In the genomic region with DNA sequence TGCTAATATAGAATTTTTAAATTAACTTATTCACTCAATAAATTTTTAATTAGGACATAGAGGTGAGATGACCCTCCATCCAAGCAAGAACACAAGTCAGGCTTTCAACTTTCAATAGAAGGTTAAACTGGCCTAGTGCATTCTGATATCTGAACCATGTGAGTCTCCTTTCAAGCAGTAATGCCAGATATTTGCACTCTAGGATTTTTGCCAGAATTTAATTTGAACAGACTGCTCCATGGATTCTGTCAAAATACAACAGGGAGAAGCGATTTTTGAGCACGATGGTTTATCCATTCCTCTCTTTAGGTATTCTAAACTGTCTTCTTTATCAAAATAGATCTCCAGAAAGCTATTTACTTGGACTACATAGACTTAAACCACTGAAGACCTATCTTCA, we compare ENCODE assay signal across 17 cellular contexts.
DNase-seq lines count a peak whose midpoint lies in the region; ATAC-seq and TF ChIP-seq lines count a peak whose summit lies in the region.
"Had no signal": no experiment of that assay in that cellular context is flagged by ENCODE, and none has a peak within 500 bp of the region (broad histone marks: within the 10 kb centered on the region; RNA-seq: fewer than 3 reads in every experiment).

No MANE protein-coding gene starts in this region.

- CTCF ChIA-PET in A673 (lab: Charles Lee), result interaction anchor here (1.1 kb wide), 1 partner anchor 211 kb away, joined by 3 read pairs; no protein-coding TSS in a partner anchor

- POLR2A ChIA-PET in A673 (lab: Charles Lee; ENCODE audit: low non-redundant PET), result no interaction called here

- no peaks in the 10 kb centered on the region for H3K27me3 ChIP-seq in A673 (replicated peaks; ENCODE audit: insufficient read depth, low read depth, low read length, poor library complexity)
- no peaks in the 10 kb centered on the region for H3K27me3 ChIP-seq in right lobe of liver
- H3K27me3 ChIP-seq in upper lobe of right lung, result no peaks in the 10 kb centered on the region
- H3K27me3 ChIP-seq: neural progenitor cell had no signal

- no peak for TF ChIP-seq CTCF in A673 (conservative IDR thresholded peaks at IDR 0.05; ENCODE audit: low read depth, low read length)
- TF ChIP-seq CTCF in LNCaP clone FGC (IDR thresholded peaks at IDR 0.05; ENCODE audit: control insufficient read depth, extremely low read depth, insufficient read depth), result no peak
- TF ChIP-seq CTCF in right lobe of liver (IDR thresholded peaks at IDR 0.05), result no peak
- TF ChIP-seq CTCF in upper lobe of right lung (IDR thresholded peaks at IDR 0.05), result no peak

- peaks cover 36% of the 10 kb centered on the region for H3K4me1 ChIP-seq in A673 (ENCODE audit: insufficient read depth, low read length, poor library complexity, severe bottlenecking)
- peaks cover 0 to 7% (median 2%) of the 10 kb centered on the region in 4 donors for H3K4me1 ChIP-seq in right lobe of liver
- no peaks in the 10 kb centered on the region for H3K4me1 ChIP-seq in upper lobe of right lung
- H3K4me1 ChIP-seq: foreskin keratinocyte had no signal

- intact Hi-C loops in A673 (cut with micrococcal nuclease; ENCODE audit: unreplicated experiment) (no loop called here), right lobe of liver (cut with DNase I) (loop anchor here in 1 of 2 donors (10.0 kb wide), 1 partner anchor 199 kb away; no protein-coding TSS in a partner anchor), upper lobe of right lung (cut with DNase I) (loop anchor here (10.0 kb wide), 1 partner anchor 239 kb away; no protein-coding TSS in a partner anchor)

- H3K27me3 Mint-ChIP-seq in stimulated activated memory B cell treated with anti-CD40 and anti-IgM and Interleukin-4, amounts not matched to agents 10 μg/mL and 1 μg/mL and 100 μg/mL, for 72 hours, result no peaks in the 10 kb centered on the region

- H3K27ac Mint-ChIP-seq in stimulated activated memory B cell treated with anti-CD40 and anti-IgM and Interleukin-4, amounts not matched to agents 10 μg/mL and 1 μg/mL and 100 μg/mL, for 72 hours, result no peak overlapping the region
- H3K27ac Mint-ChIP-seq: activated naive CD4-positive, alpha-beta T cell treated with anti-CD3 and anti-CD28 coated beads, Interleukin-2, amount 50 U/mL, for 72 hours; activated T-cell treated with anti-CD3 and anti-CD28 coated beads, Interleukin-2, amount 50 U/mL, for 24 hours; neural progenitor cell; T-cell had no signal

- H3K4me1 Mint-ChIP-seq in stimulated activated memory B cell treated with anti-CD40 and anti-IgM and Interleukin-4, amounts not matched to agents 10 μg/mL and 1 μg/mL and 100 μg/mL, for 72 hours, result peaks cover 5% of the 10 kb centered on the region
- H3K4me1 Mint-ChIP-seq: T-cell had no signal

- ATAC-seq in right lobe of liver (peak; percentile 70 to 88 (median 76)), upper lobe of right lung (no peak)
- no peak for ATAC-seq in stimulated activated memory B cell treated with anti-CD40 and anti-IgM and Interleukin-4, amounts not matched to agents 10 μg/mL and 1 μg/mL and 100 μg/mL, for 72 hours
- ATAC-seq: activated naive CD4-positive, alpha-beta T cell treated with anti-CD3 and anti-CD28 coated beads, Interleukin-2, amount 50 U/mL, for 72 hours; foreskin keratinocyte; T-cell had no signal

- no TSS peak for BruUV-seq in A673 (replicated peaks; lab: Mats Ljungman, UMichigan)

- 11% methylated on average over 2 of the region's 2 CpGs for WGBS in right lobe of liver (ENCODE audit: insufficient coverage, low coverage, low lambda C conversion rate, missing lambda C conversion rate)

- DNase-seq in A673 (ENCODE audit: low spot score) (peak; percentile 38), LNCaP clone FGC (ENCODE audit: low read depth) (peak; percentile 46), astrocyte of the hippocampus (ENCODE audit: low read depth, low spot score) (peak; percentile 73), right lobe of liver (no peak), NCI-H2171 treated with DMSO at 0.1 percent for 48 hours (lab: John Stamatoyannopoulos, UW) (no peak), upper lobe of right lung (no peak), DMS53 treated with DMSO at 0.1 percent for 48 hours (lab: John Stamatoyannopoulos, UW; ENCODE audit: unreplicated experiment) (no peak)
- DNase-seq: activated CD4-positive, alpha-beta T cell treated with anti-CD3 and anti-CD28 coated beads, Interleukin-2, amount 50 U/mL, for 48 hours; activated T-cell treated with anti-CD3 and anti-CD28 coated beads, Interleukin-2, amount 50 U/mL, for 24 hours; effector CD8-positive, alpha-beta T cell; foreskin keratinocyte; NCI-H82; RPMI8226; T-cell had no signal

- H3K4me3 ChIP-seq in A673 (ENCODE audit: low read depth, low read length, poor library complexity, severe bottlenecking) (no peak overlapping the region), LNCaP clone FGC (ENCODE audit: low read depth, low read length) (no peak overlapping the region), right lobe of liver (no peak overlapping the region), upper lobe of right lung (no peak overlapping the region)
- H3K4me3 ChIP-seq: neural progenitor cell had no signal

- no peak overlapping the region for H3K27ac ChIP-seq in A673 (ENCODE audit: low read depth, low read length, poor library complexity, severe bottlenecking)
- H3K27ac ChIP-seq in right lobe of liver, result no peak overlapping the region
- no peak overlapping the region for H3K27ac ChIP-seq in upper lobe of right lung
- H3K27ac ChIP-seq: foreskin keratinocyte, neural progenitor cell had no signal

- no peaks in the 10 kb centered on the region for H3K9me3 ChIP-seq in A673 (ENCODE audit: low read depth, low read length, poor library complexity, severe bottlenecking)
- no peaks in the 10 kb centered on the region for H3K9me3 ChIP-seq in right lobe of liver
- H3K9me3 ChIP-seq in upper lobe of right lung, result no peaks in the 10 kb centered on the region

- H3K36me3 ChIP-seq in A673 (ENCODE audit: insufficient read depth, low read length, poor library complexity, severe bottlenecking) (no peaks in the 10 kb centered on the region), right lobe of liver (no peaks in the 10 kb centered on the region), upper lobe of right lung (no peaks in the 10 kb centered on the region)
- H3K36me3 ChIP-seq: neural progenitor cell had no signal

- H3K9me3 Mint-ChIP-seq in stimulated activated memory B cell treated with anti-CD40 and anti-IgM and Interleukin-4, amounts not matched to agents 10 μg/mL and 1 μg/mL and 100 μg/mL, for 72 hours, result no peaks in the 10 kb centered on the region
- H3K9me3 Mint-ChIP-seq: activated naive CD4-positive, alpha-beta T cell treated with anti-CD3 and anti-CD28 coated beads, Interleukin-2, amount 50 U/mL, for 72 hours; activated T-cell treated with anti-CD3 and anti-CD28 coated beads, Interleukin-2, amount 50 U/mL, for 24 hours; neural progenitor cell; T-cell had no signal

- H3K36me3 Mint-ChIP-seq in stimulated activated memory B cell treated with anti-CD40 and anti-IgM and Interleukin-4, amounts not matched to agents 10 μg/mL and 1 μg/mL and 100 μg/mL, for 72 hours, result no peaks in the 10 kb centered on the region
- H3K36me3 Mint-ChIP-seq: activated naive CD4-positive, alpha-beta T cell treated with anti-CD3 and anti-CD28 coated beads, Interleukin-2, amount 50 U/mL, for 72 hours; neural progenitor cell; T-cell had no signal

- no peak for TF ChIP-seq POLR2A in right lobe of liver (IDR thresholded peaks at IDR 0.05)

- H3K4me3 Mint-ChIP-seq in stimulated activated memory B cell treated with anti-CD40 and anti-IgM and Interleukin-4, amounts not matched to agents 10 μg/mL and 1 μg/mL and 100 μg/mL, for 72 hours, result no peak overlapping the region
- H3K4me3 Mint-ChIP-seq: activated T-cell treated with anti-CD3 and anti-CD28 coated beads, Interleukin-2, amount 50 U/mL, for 24 hours; neural progenitor cell; T-cell had no signal

Comparison
In these comparisons a context has a peak if more than half of its experiments do, and no peak if none do; other contexts are left out.
1. DNase-seq: peak in A673 (single experiment), LNCaP clone FGC (single experiment) and astrocyte of the hippocampus (single experiment); none in right lobe of liver (0 of 3), NCI-H2171 treated with DMSO at 0.1 percent for 48 hours (single experiment), upper lobe of right lung (single experiment) and DMS53 treated with DMSO at 0.1 percent for 48 hours (single experiment).
2. ATAC-seq: peak in right lobe of liver (4 of 4); none in upper lobe of right lung (single experiment) and stimulated activated memory B cell treated with anti-CD40 and anti-IgM and Interleukin-4, amounts not matched to agents 10 μg/mL and 1 μg/mL and 100 μg/mL, for 72 hours (single experiment).